ENCODE assay signal across 6 cellular contexts in the genomic region with DNA sequence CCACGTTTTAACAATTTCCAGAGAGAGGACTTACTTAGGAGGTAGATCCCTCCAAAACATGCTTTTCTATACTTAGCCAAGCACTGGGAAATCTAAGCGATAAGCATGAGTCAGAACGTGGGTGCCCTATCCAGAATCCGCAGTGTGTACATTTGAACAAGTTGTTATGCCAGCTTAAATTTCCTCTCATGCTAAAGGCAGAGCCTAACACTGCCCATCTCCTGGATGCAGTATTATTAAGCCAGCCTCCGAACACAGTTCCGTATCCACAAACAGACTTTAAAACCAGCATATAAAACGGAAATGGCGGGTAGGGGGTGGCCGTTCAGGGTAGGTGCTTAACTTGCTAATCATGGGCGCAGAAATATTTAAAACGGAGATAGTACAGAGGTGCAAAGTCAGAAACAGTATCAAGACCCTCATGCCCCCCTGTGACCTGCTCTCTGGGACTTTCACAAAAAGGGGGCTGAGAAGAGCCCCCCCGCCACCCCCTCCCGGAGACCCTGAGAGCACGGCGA. TPM values are rescaled to one million over a fixed set of nuclear protein-coding genes. Genes with fewer than 3 reads are reported as not detected.
DNase-seq lines count a peak whose midpoint lies in the region; TF ChIP-seq lines count a peak whose summit lies in the region.

No MANE protein-coding gene starts in this region.

- no peaks in the 10 kb centered on the region for H3K27me3 ChIP-seq in breast epithelium
- peaks cover 21% of the 10 kb centered on the region for H3K27me3 ChIP-seq in iPS-15b (ENCODE audit: control insufficient read depth, insufficient read depth, low read length)

- H3K4me1 ChIP-seq in breast epithelium: no peaks in the 10 kb centered on the region
- H3K4me1 ChIP-seq in iPS-15b (ENCODE audit: control insufficient read depth, insufficient read depth, low read length): peaks cover 7% of the 10 kb centered on the region

- H3K27ac ChIP-seq in breast epithelium: peak overlapping the region; percentile 42 to 78

- H3K36me3 Mint-ChIP-seq in MCF 10A (ENCODE audit: insufficient read depth, unreplicated experiment) (no peaks in the 10 kb centered on the region), type B pancreatic cell (peaks cover 3% of the 10 kb centered on the region)

- CTCF ChIA-PET in MCF 10A (lab: Yijun Ruan, JAX): no interaction called here

- H3K36me3 ChIP-seq in breast epithelium (no peaks in the 10 kb centered on the region), iPS-15b (ENCODE audit: control insufficient read depth, insufficient read depth, low read length) (no peaks in the 10 kb centered on the region)

- POLR2A ChIA-PET in MCF 10A (lab: Yijun Ruan, JAX): no interaction called here

- H3K4me3 Mint-ChIP-seq in MCF 10A (ENCODE audit: unreplicated experiment): no peak overlapping the region
- H3K4me3 Mint-ChIP-seq in type B pancreatic cell: peak overlapping the region; percentile 92

- no peak for TF ChIP-seq POLR2A in breast epithelium (IDR thresholded peaks at IDR 0.05)

- no TSS peak for BruUV-seq in MCF 10A (replicated peaks; lab: Mats Ljungman, UMichigan)

- no peak for TF ChIP-seq CTCF in breast epithelium (IDR thresholded peaks at IDR 0.05)
- TF ChIP-seq CTCF in MCF 10A (IDR thresholded peaks at IDR 0.05; ENCODE audit: unreplicated experiment): no peak
- TF ChIP-seq CTCF in WI38 (IDR thresholded peaks at IDR 0.05; ENCODE audit: low read depth, low read length): no peak
- TF ChIP-seq CTCF in type B pancreatic cell (conservative IDR thresholded peaks at IDR 0.05): no peak

- no peak overlapping the region for H3K9ac ChIP-seq in iPS-15b (ENCODE audit: low read depth, low read length)

- no peak overlapping the region for H3K27ac Mint-ChIP-seq in MCF 10A (ENCODE audit: low read depth, unreplicated experiment)
- H3K27ac Mint-ChIP-seq in type B pancreatic cell: peak overlapping the region; percentile 73

- no peak for DNase-seq in breast epithelium (ENCODE audit: low spot score in 2 of 2)
- no peak for DNase-seq in MCF 10A (ENCODE audit: unreplicated experiment)
- DNase-seq in type B pancreatic cell (ENCODE audit: extremely low spot score, unreplicated experiment): no peak
- DNase-seq in D341Med (ENCODE audit: low spot score): no peak

- intact Hi-C loops in breast epithelium (cut with DNase I; ENCODE audit: low total_unique reads): no loop called here
- intact Hi-C loops in MCF 10A (cut with micrococcal nuclease): no loop called here

- H3K4me1 Mint-ChIP-seq in MCF 10A (ENCODE audit: insufficient read depth, unreplicated experiment) (peaks cover 6% of the 10 kb centered on the region), type B pancreatic cell (ENCODE audit: unreplicated experiment) (peaks cover 25% of the 10 kb centered on the region)

- H3K9me3 Mint-ChIP-seq in MCF 10A (ENCODE audit: unreplicated experiment): peaks cover 10% of the 10 kb centered on the region
- peaks cover 5% of the 10 kb centered on the region for H3K9me3 Mint-ChIP-seq in type B pancreatic cell

- H3K27me3 Mint-ChIP-seq in MCF 10A (ENCODE audit: insufficient read depth, unreplicated experiment): no peaks in the 10 kb centered on the region
- peaks cover 7% of the 10 kb centered on the region for H3K27me3 Mint-ChIP-seq in type B pancreatic cell

- peaks cover 0 to 12% of the 10 kb centered on the region in 2 donors for H3K9me3 ChIP-seq in breast epithelium
- H3K9me3 ChIP-seq in iPS-15b (ENCODE audit: control insufficient read depth, insufficient read depth, low read length): no peaks in the 10 kb centered on the region

- H3K4me3 ChIP-seq in breast epithelium (peak overlapping the region; percentile 65 to 76 (median 74)), WI38 (ENCODE audit: low read depth, low read length) (peak overlapping the region; percentile 59), iPS-15b (ENCODE audit: low read depth, low read length) (peak overlapping the region; percentile 82)

RNA-seq across cellular contexts. Expression of gene LRRIQ4, which starts 1.0 kb away (rescaled TPM):
- under 1 TPM in 1 of 3 donors, not detected in 2; 0.15 TPM for total RNA-seq in breast epithelium
- total RNA-seq in MCF 10A (2022): not detected in 2 replicates
- total RNA-seq in type B pancreatic cell (ENCODE audit: low replicate concordance): not detected in 2 replicates

RNA-seq across cellular contexts. Expression of gene LRRC34, which starts 1.0 kb away (rescaled TPM):
- total RNA-seq in breast epithelium: 1 to 10 TPM; 1.0 to 6.4 (median 4.9) TPM
- total RNA-seq in MCF 10A (2022): not detected in 2 replicates
- 2.7 and 4.0 TPM in 2 replicates for total RNA-seq in type B pancreatic cell (ENCODE audit: low replicate concordance)

RNA-seq across cellular contexts. Expression of gene MYNN, which starts 38.5 kb away (rescaled TPM):
- total RNA-seq in breast epithelium: 10 to 100 TPM; 16.0 to 29.0 (median 18.7) TPM
- total RNA-seq in MCF 10A (2022): 18.0 and 20.4 TPM in 2 replicates
- total RNA-seq in type B pancreatic cell (ENCODE audit: low replicate concordance): 15.7 and 18.2 TPM in 2 replicates

RNA-seq across cellular contexts. Expression of gene ACTRT3, which starts 42.3 kb away (rescaled TPM):
- total RNA-seq in breast epithelium (1 to 10 TPM; 1.5 to 4.6 (median 3.3) TPM), MCF 10A (2022) (0.93 and 1.0 TPM in 2 replicates), type B pancreatic cell (ENCODE audit: low replicate concordance) (1.8 and 2.1 TPM in 2 replicates)

RNA-seq across cellular contexts. Expression of gene TERC, which starts 46.8 kb away (rescaled TPM):
- total RNA-seq in breast epithelium (100 to 1,000 TPM; 125 to 194 (median 179) TPM), MCF 10A (2022) (2.9 and 7.9 TPM in 2 replicates), type B pancreatic cell (ENCODE audit: low replicate concordance) (2.3 and 11.7 TPM in 2 replicates)
